Comparison of ENCODE assay signal across 10 cellular contexts in genomic region chr6:135577059-135577538, GRCh38.
A peak's percentile ranks its signal among the peaks of the same experiment; 100 is the strongest.
DNase-seq lines count a peak whose midpoint lies in the region; ATAC-seq and TF ChIP-seq lines count a peak whose summit lies in the region.
"Had no signal": no experiment of that assay in that cellular context is flagged by ENCODE, and none has a peak within 500 bp of the region (broad histone marks: within the 10 kb centered on the region; RNA-seq: fewer than 3 reads in every experiment).

No MANE protein-coding gene starts in this region.

- no peaks in the 10 kb centered on the region for H3K79me2 ChIP-seq in H9 (ENCODE audit: insufficient read depth, low read length)

- no peak overlapping the region for H2BK120ac ChIP-seq in H9 (ENCODE audit: low read depth, low read length, poor library complexity, severe bottlenecking)

- peak overlapping the region; percentile 8 for H3K4me3 Mint-ChIP-seq in activated naive CD8-positive, alpha-beta T cell
- no peak overlapping the region for H3K4me3 Mint-ChIP-seq in H9

- H3K18ac ChIP-seq in H9 (ENCODE audit: insufficient read length, low read depth, low read length) = no peak overlapping the region

- peaks cover 20% of the 10 kb centered on the region for H3K4me1 Mint-ChIP-seq in activated naive CD8-positive, alpha-beta T cell (ENCODE audit: low read depth)
- peaks cover 21 to 22% of the 10 kb centered on the region in 2 experiments for H3K4me1 Mint-ChIP-seq in H9

- H2AFZ ChIP-seq in H9 (ENCODE audit: low read length) = no peak overlapping the region

- DNase-seq in H9 (no peak), H7 (no peak), NCI-H128 (lab: John Stamatoyannopoulos, UW; ENCODE audit: unreplicated experiment) (no peak), sciatic nerve (ENCODE audit: low spot score) (no peak)
- DNase-seq: hippocampal formation had no signal

- H3K79me1 ChIP-seq in H9 (ENCODE audit: insufficient read depth, low read depth, low read length, poor library complexity, severe bottlenecking) = no peaks in the 10 kb centered on the region

- no peak for TF ChIP-seq CTCF in H9 (conservative IDR thresholded peaks at IDR 0.05)

- no peaks in the 10 kb centered on the region for H3K27me3 ChIP-seq in H9 (ENCODE audit: insufficient read depth, low read length)
- no peaks in the 10 kb centered on the region for H3K27me3 ChIP-seq in H7 (ENCODE audit: control insufficient read depth, insufficient read depth, low read length)
- H3K27me3 ChIP-seq: neutrophil had no signal

- no peaks in the 10 kb centered on the region for H3K23me2 ChIP-seq in H9 (ENCODE audit: insufficient read length, low read depth, low read length, poor library complexity, severe bottlenecking)

- H4K91ac ChIP-seq in H9 (ENCODE audit: insufficient read length, low read depth, low read length) = no peak overlapping the region

- peaks cover 5% of the 10 kb centered on the region; the same call in 1 of the 2 replicates for H3K4me1 ChIP-seq in H9 (ENCODE audit: insufficient read depth, low read length)

- no peak overlapping the region for H4K8ac ChIP-seq in H9 (replicated peaks; ENCODE audit: insufficient read length, low read depth, low read length)

- peak overlapping the region; percentile 89 for H3K27ac Mint-ChIP-seq in activated naive CD8-positive, alpha-beta T cell
- H3K27ac Mint-ChIP-seq in H9 = 0 out of 7 replicates have a peak overlapping the region, but pooled peaks of 1 of the 3 experiments have one; percentile 78

- H3K36me3 Mint-ChIP-seq in activated naive CD8-positive, alpha-beta T cell = peaks cover 2% of the 10 kb centered on the region
- no peaks in the 10 kb centered on the region; a peak in 1 of 7 replicates for H3K36me3 Mint-ChIP-seq in H9 (ENCODE audit: insufficient read depth in 1 of 3, low read depth in 3 of 3)

- peak; percentile 60 for ATAC-seq in GM18520 (IDR thresholded peaks at IDR 0.05; ENCODE audit: unreplicated experiment)
- ATAC-seq in GM21447 (IDR thresholded peaks at IDR 0.05; ENCODE audit: unreplicated experiment) = peak; percentile 88
- peak; percentile 89 for ATAC-seq in HG03354 (IDR thresholded peaks at IDR 0.05; ENCODE audit: poor library complexity, severe bottlenecking, unreplicated experiment)
- no peak for ATAC-seq in sciatic nerve

- no peak overlapping the region for H2BK20ac ChIP-seq in H9 (ENCODE audit: low read depth, low read length, poor library complexity, severe bottlenecking)

- no peak overlapping the region for H3K23ac ChIP-seq in H9 (ENCODE audit: insufficient read length, low read depth, low read length)

- no peak overlapping the region for H3T11ph ChIP-seq in H9 (ENCODE audit: low read length)

- H3K36me3 ChIP-seq in H7 (replicated peaks; ENCODE audit: control insufficient read depth, insufficient read depth, low read length) = no peaks in the 10 kb centered on the region
- H3K36me3 ChIP-seq: neutrophil had no signal

- no peak overlapping the region for H3K4me3 ChIP-seq in H7 (ENCODE audit: insufficient read depth, low read depth, low read length)

- H3K4me2 ChIP-seq in H9 (ENCODE audit: insufficient read depth, insufficient read length, low read length) = no peak overlapping the region

- no peaks in the 10 kb centered on the region for H3K9me3 Mint-ChIP-seq in activated naive CD8-positive, alpha-beta T cell (ENCODE audit: low read depth)
- H3K9me3 Mint-ChIP-seq in H9 = no peaks in the 10 kb centered on the region

- no peak overlapping the region for H2BK5ac ChIP-seq in H9 (ENCODE audit: insufficient read length, low read length)

- intact Hi-C loops in sciatic nerve (cut with DNase I) = no loop called here

- no peaks in the 10 kb centered on the region for H3K27me3 Mint-ChIP-seq in activated naive CD8-positive, alpha-beta T cell
- H3K27me3 Mint-ChIP-seq in H9 (ENCODE audit: low read depth) = no peaks in the 10 kb centered on the region

- H2AK5ac ChIP-seq in H9 (ENCODE audit: insufficient read length, low read length) = no peak overlapping the region

- WGBS in H9 (ENCODE audit: extremely low coverage, insufficient read length, low lambda C conversion rate) = no CpG with 5 or more reads among the region's 1 CpG

- no peak overlapping the region for H2BK12ac ChIP-seq in H9 (ENCODE audit: insufficient read length, low read depth, low read length)

- no peak overlapping the region for H2BK15ac ChIP-seq in H9 (ENCODE audit: low read depth, low read length)

- H4K5ac ChIP-seq in H9 (ENCODE audit: insufficient read length, low read depth, low read length) = no peak overlapping the region

- no peaks in the 10 kb centered on the region for H3K9me3 ChIP-seq in H9 (ENCODE audit: control insufficient read depth, low read depth, low read length)
- H3K9me3 ChIP-seq: neutrophil had no signal

- H4K20me1 ChIP-seq in H9 (ENCODE audit: control insufficient read depth, insufficient read depth, insufficient read length) = no peaks in the 10 kb centered on the region

- no peak overlapping the region for H3K56ac ChIP-seq in H9 (ENCODE audit: insufficient read length, low read depth, low read length)

- H3K9ac ChIP-seq in H9 (ENCODE audit: extremely low read depth, insufficient read length, low read length) = no peak overlapping the region

- H3K27ac ChIP-seq in H9 (ENCODE audit: insufficient read length, low read depth, low read length) = no peak overlapping the region
- H3K27ac ChIP-seq: neutrophil had no signal

- H3K4ac ChIP-seq in H9 (ENCODE audit: low read depth, low read length) = no peak overlapping the region

- H3K14ac ChIP-seq in H9 (ENCODE audit: insufficient read depth, low read length) = no peak overlapping the region
